In the genomic region with DNA sequence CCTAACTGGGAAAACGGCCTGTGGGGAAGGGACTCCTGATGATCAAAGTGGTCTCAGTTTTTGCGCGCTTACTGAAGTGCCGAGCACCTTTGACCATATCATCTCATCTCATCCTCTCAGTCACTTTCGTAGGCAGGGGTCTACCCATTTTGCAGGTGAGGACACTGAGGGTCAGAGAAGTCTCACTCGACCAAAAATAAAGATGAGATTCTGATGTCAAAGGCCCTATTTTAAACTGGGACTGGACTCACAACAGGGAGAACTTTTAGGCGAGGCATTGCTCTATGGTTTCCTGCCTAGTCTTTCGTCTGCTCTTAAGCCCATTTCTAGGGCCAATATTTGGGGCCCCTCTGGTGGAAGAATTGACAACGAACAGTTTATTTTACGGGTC, we compare ENCODE assay signal across 26 cellular contexts. TPM values are rescaled to one million over a fixed set of nuclear protein-coding genes. Genes with fewer than 3 reads are reported as not detected.
DNase-seq lines count a peak whose midpoint lies in the region; ATAC-seq and TF ChIP-seq lines count a peak whose summit lies in the region.
"Had no signal": no experiment of that assay in that cellular context is flagged by ENCODE, and none has a peak within 500 bp of the region (broad histone marks: within the 10 kb centered on the region; RNA-seq: fewer than 3 reads in every experiment).

No MANE protein-coding gene starts in this region.

- H3K4me1 ChIP-seq in H9 (ENCODE audit: insufficient read depth, low read length) (no peaks in the 10 kb centered on the region), iPS-15b (ENCODE audit: control insufficient read depth, insufficient read depth, low read length) (no peaks in the 10 kb centered on the region), suprapubic skin (peaks cover 11% of the 10 kb centered on the region)
- H3K4me1 ChIP-seq in effector memory CD4-positive, alpha-beta T cell (ENCODE audit: control insufficient read depth, insufficient read depth, low read length, poor library complexity, severe bottlenecking) = no peaks in the 10 kb centered on the region

- no peak overlapping the region for H3K56ac ChIP-seq in H9 (ENCODE audit: insufficient read length, low read depth, low read length)

- H2BK20ac ChIP-seq in H9 (ENCODE audit: low read depth, low read length, poor library complexity, severe bottlenecking) = no peak overlapping the region

- H3K79me1 ChIP-seq in H9 (ENCODE audit: insufficient read depth, low read depth, low read length, poor library complexity, severe bottlenecking) = no peaks in the 10 kb centered on the region

- H3K79me2 ChIP-seq in H9 (ENCODE audit: insufficient read depth, low read length) = no peaks in the 10 kb centered on the region

- H3K4me2 ChIP-seq in H9 (ENCODE audit: insufficient read depth, insufficient read length, low read length) = no peak overlapping the region

- H4K91ac ChIP-seq in H9 (ENCODE audit: insufficient read length, low read depth, low read length) = no peak overlapping the region

- peak overlapping the region; percentile 43 for H3K4me3 ChIP-seq in iPS-15b (ENCODE audit: low read depth, low read length)
- H3K4me3 ChIP-seq in suprapubic skin = peak overlapping the region; percentile 53
- no peak overlapping the region for H3K4me3 ChIP-seq in effector memory CD4-positive, alpha-beta T cell (ENCODE audit: insufficient read depth, low read depth, low read length, poor library complexity, severe bottlenecking)
- H3K4me3 ChIP-seq: SK-N-MC had no signal

- no CpG with 5 or more reads among the region's 10 CpGs for WGBS in H9 (ENCODE audit: extremely low coverage, insufficient read length, low lambda C conversion rate)
- WGBS in suprapubic skin = 75% methylated on average over 10 of the region's 10 CpGs

- ATAC-seq in WTC11 (no peak), GM21786 (IDR thresholded peaks at IDR 0.05; ENCODE audit: unreplicated experiment) (no peak)
- no peak for ATAC-seq in activated CD4-positive, alpha-beta T cell treated with anti-CD3 and anti-CD28 coated beads for 36 hours
- ATAC-seq: HCT116; left lobe of liver; stimulated activated naive B cell treated with anti-CD40 and anti-IgM and Interleukin-4, amounts not matched to agents 10 μg/mL and 1 μg/mL and 100 μg/mL, for 72 hours had no signal

- H3K9me3 ChIP-seq in H9 (ENCODE audit: control insufficient read depth, low read depth, low read length) = no peaks in the 10 kb centered on the region
- no peaks in the 10 kb centered on the region for H3K9me3 ChIP-seq in iPS-15b (ENCODE audit: control insufficient read depth, insufficient read depth, low read length)
- no peaks in the 10 kb centered on the region for H3K9me3 ChIP-seq in suprapubic skin
- no peaks in the 10 kb centered on the region for H3K9me3 ChIP-seq in effector memory CD4-positive, alpha-beta T cell (ENCODE audit: control insufficient read depth, low read length)

- POLR2A ChIA-PET in WTC11 (lab: Charles Lee) = no interaction called here
- POLR2A ChIA-PET in activated CD4-positive, alpha-beta T cell treated with anti-CD3 and anti-CD28 coated beads for 36 hours (lab: Charles Lee) = interaction anchor here (0.6 kb wide), 1 partner anchor 14 kb away, joined by 3 read pairs; no protein-coding TSS in a partner anchor

- peak overlapping the region; percentile 50 to 60 for H3K4me3 Mint-ChIP-seq in H9
- H3K4me3 Mint-ChIP-seq in WTC11 = peak overlapping the region; percentile 29; the same call in 1 of the 2 replicates
- H3K4me3 Mint-ChIP-seq in activated CD4-positive, alpha-beta T cell treated with anti-CD3 and anti-CD28 coated beads for 36 hours = no peak overlapping the region
- H3K4me3 Mint-ChIP-seq: stimulated activated naive B cell treated with anti-CD40 and anti-IgM and Interleukin-4, amounts not matched to agents 10 μg/mL and 1 μg/mL and 100 μg/mL, for 72 hours; T-helper 1 cell treated with Interleukin-12 subunit alpha and Interleukin-12 subunit beta and Interleukin-4 antibody, amounts not matched to agents 30 μg/mL and 1 μg/mL, for 36 hours had no signal

- H3K4me1 Mint-ChIP-seq in H9 (peaks cover 3 to 11% of the 10 kb centered on the region in 2 experiments; a peak in 3 of 4 replicates), WTC11 (peaks cover 3% of the 10 kb centered on the region)
- H3K4me1 Mint-ChIP-seq in activated CD4-positive, alpha-beta T cell treated with anti-CD3 and anti-CD28 coated beads for 36 hours = no peaks in the 10 kb centered on the region
- H3K4me1 Mint-ChIP-seq: stimulated activated naive B cell treated with anti-CD40 and anti-IgM and Interleukin-4, amounts not matched to agents 10 μg/mL and 1 μg/mL and 100 μg/mL, for 72 hours had no signal

- H3K18ac ChIP-seq in H9 (ENCODE audit: insufficient read length, low read depth, low read length) = no peak overlapping the region

- H3K9me3 Mint-ChIP-seq in H9 (peaks cover 0 to 2% of the 10 kb centered on the region in 2 experiments; a peak in 1 of 5 replicates), WTC11 (no peaks in the 10 kb centered on the region)
- H3K9me3 Mint-ChIP-seq in activated CD4-positive, alpha-beta T cell treated with anti-CD3 and anti-CD28 coated beads for 36 hours (ENCODE audit: low read depth) = no peaks in the 10 kb centered on the region
- H3K9me3 Mint-ChIP-seq: T-helper 1 cell treated with Interleukin-12 subunit alpha and Interleukin-12 subunit beta and Interleukin-4 antibody, amounts not matched to agents 30 μg/mL and 1 μg/mL, for 36 hours had no signal

- H2BK5ac ChIP-seq in H9 (ENCODE audit: insufficient read length, low read length) = no peak overlapping the region

- H3K27ac ChIP-seq in H9 (ENCODE audit: insufficient read length, low read depth, low read length) = no peak overlapping the region
- no peak overlapping the region for H3K27ac ChIP-seq in suprapubic skin
- H3K27ac ChIP-seq in effector memory CD4-positive, alpha-beta T cell (ENCODE audit: insufficient read depth, low read length, poor library complexity, severe bottlenecking) = no peak overlapping the region
- H3K27ac ChIP-seq: brain microvascular endothelial cell, HL-60, RWPE1, SK-N-MC had no signal

- intact Hi-C loops in activated CD4-positive, alpha-beta T cell treated with anti-CD3 and anti-CD28 coated beads for 36 hours (cut with DNase I, micrococcal nuclease) = no loop called here

- H2AK5ac ChIP-seq in H9 (ENCODE audit: insufficient read length, low read length) = no peak overlapping the region

- no peak for TF ChIP-seq CTCF in H9 (conservative IDR thresholded peaks at IDR 0.05)
- no peak for TF ChIP-seq CTCF in WTC11 (IDR thresholded peaks at IDR 0.05)
- no peak for TF ChIP-seq CTCF in suprapubic skin (IDR thresholded peaks at IDR 0.05)

- CTCF ChIA-PET in WTC11 (lab: Charles Lee) = interaction anchor here (0.7 to 1.2 kb wide), 2 partner anchors 44 to 58 kb away, joined by 4 to 5 read pairs; no protein-coding TSS in a partner anchor
- CTCF ChIA-PET in activated CD4-positive, alpha-beta T cell treated with anti-CD3 and anti-CD28 coated beads for 36 hours (lab: Charles Lee) = no interaction called here

- H2BK120ac ChIP-seq in H9 (ENCODE audit: low read depth, low read length, poor library complexity, severe bottlenecking) = no peak overlapping the region

- no peak overlapping the region for H3T11ph ChIP-seq in H9 (ENCODE audit: low read length)

- no peak overlapping the region for H3K27ac Mint-ChIP-seq in H9
- H3K27ac Mint-ChIP-seq in WTC11 = no peak overlapping the region
- no peak overlapping the region for H3K27ac Mint-ChIP-seq in activated CD4-positive, alpha-beta T cell treated with anti-CD3 and anti-CD28 coated beads for 36 hours
- H3K27ac Mint-ChIP-seq: T-helper 1 cell treated with Interleukin-12 subunit alpha and Interleukin-12 subunit beta and Interleukin-4 antibody, amounts not matched to agents 30 μg/mL and 1 μg/mL, for 36 hours had no signal

- H3K36me3 ChIP-seq in iPS-15b (ENCODE audit: control insufficient read depth, insufficient read depth, low read length) (no peaks in the 10 kb centered on the region), suprapubic skin (no peaks in the 10 kb centered on the region)
- no peaks in the 10 kb centered on the region for H3K36me3 ChIP-seq in effector memory CD4-positive, alpha-beta T cell (ENCODE audit: control insufficient read depth, insufficient read depth, low read length)
- H3K36me3 ChIP-seq: brain microvascular endothelial cell had no signal

- H3K27me3 ChIP-seq in H9 (ENCODE audit: insufficient read depth, low read length) (peaks cover 13% of the 10 kb centered on the region; the same call in 1 of the 2 replicates), iPS-15b (ENCODE audit: control insufficient read depth, insufficient read depth, low read length) (peaks cover 45% of the 10 kb centered on the region), suprapubic skin (peaks cover 34% of the 10 kb centered on the region)
- H3K27me3 ChIP-seq in effector memory CD4-positive, alpha-beta T cell (replicated peaks; ENCODE audit: control insufficient read depth, insufficient read depth, low read length, poor library complexity, severe bottlenecking) = peaks cover 5% of the 10 kb centered on the region

- TF ChIP-seq EP300 in suprapubic skin (IDR thresholded peaks at IDR 0.05) = no peak

- H3K9ac ChIP-seq in H9 (ENCODE audit: extremely low read depth, insufficient read length, low read length) (no peak overlapping the region), iPS-15b (ENCODE audit: low read depth, low read length) (no peak overlapping the region)

- H3K27me3 Mint-ChIP-seq in H9 (ENCODE audit: low read depth) (peaks cover 76% of the 10 kb centered on the region), WTC11 (ENCODE audit: low read depth) (peaks cover 57% of the 10 kb centered on the region)
- peaks cover 42% of the 10 kb centered on the region for H3K27me3 Mint-ChIP-seq in activated CD4-positive, alpha-beta T cell treated with anti-CD3 and anti-CD28 coated beads for 36 hours

- H3K14ac ChIP-seq in H9 (ENCODE audit: insufficient read depth, low read length) = no peak overlapping the region

- no peak for TF ChIP-seq POLR2A in suprapubic skin (IDR thresholded peaks at IDR 0.05)

- DNase-seq in H9 (no peak), WTC11 (ENCODE audit: low spot score) (no peak), suprapubic skin (ENCODE audit: low spot score in 2 of 2) (no peak)
- DNase-seq in effector memory CD4-positive, alpha-beta T cell = no peak
- no peak for DNase-seq in activated CD4-positive, alpha-beta T cell treated with anti-CD3 and anti-CD28 coated beads for 36 hours
- DNase-seq: activated CD4-positive, alpha-beta T cell treated with anti-CD3 and anti-CD28 coated beads for 48 hours; activated naive CD4-positive, alpha-beta T cell; activated T-cell treated with anti-CD3 and anti-CD28 coated beads, Interleukin-2, amount 50 U/mL, for 48 hours; brain microvascular endothelial cell; cortex of kidney; DND-41; IMR-90; NCI-H2081; NCI-H226; stimulated activated CD4-positive, alpha-beta T cell treated with anti-CD3 and anti-CD28 coated beads, Interleukin-4, amount 100 ng/mL, for 24 hours; stimulated activated naive B cell treated with anti-CD40 and anti-IgM and Interleukin-4, amounts not matched to agents 10 μg/mL and 1 μg/mL and 100 μg/mL, for 72 hours had no signal

- no peak overlapping the region for H3K23ac ChIP-seq in H9 (ENCODE audit: insufficient read length, low read depth, low read length)

- no peak overlapping the region for H2AFZ ChIP-seq in H9 (ENCODE audit: low read length)

- no peak overlapping the region for H4K8ac ChIP-seq in H9 (replicated peaks; ENCODE audit: insufficient read length, low read depth, low read length)

- no peak overlapping the region for H2BK12ac ChIP-seq in H9 (ENCODE audit: insufficient read length, low read depth, low read length)

- no peak overlapping the region for H4K5ac ChIP-seq in H9 (ENCODE audit: insufficient read length, low read depth, low read length)

- no peak overlapping the region for H3K4ac ChIP-seq in H9 (ENCODE audit: low read depth, low read length)

- no peaks in the 10 kb centered on the region for H4K20me1 ChIP-seq in H9 (ENCODE audit: control insufficient read depth, insufficient read depth, insufficient read length)

- H3K36me3 Mint-ChIP-seq in H9 (ENCODE audit: insufficient read depth in 1 of 3, low read depth in 3 of 3) (no peaks in the 10 kb centered on the region), WTC11 (no peaks in the 10 kb centered on the region)
- no peaks in the 10 kb centered on the region for H3K36me3 Mint-ChIP-seq in activated CD4-positive, alpha-beta T cell treated with anti-CD3 and anti-CD28 coated beads for 36 hours (ENCODE audit: low read depth)
- H3K36me3 Mint-ChIP-seq: stimulated activated naive B cell treated with anti-CD40 and anti-IgM and Interleukin-4, amounts not matched to agents 10 μg/mL and 1 μg/mL and 100 μg/mL, for 72 hours had no signal

- H2BK15ac ChIP-seq in H9 (ENCODE audit: low read depth, low read length) = no peak overlapping the region

- H3K23me2 ChIP-seq in H9 (ENCODE audit: insufficient read length, low read depth, low read length, poor library complexity, severe bottlenecking) = peaks cover 5% of the 10 kb centered on the region

RNA-seq across cellular contexts. Expression of a gene that starts 0.8 kb away (rescaled TPM):
- total RNA-seq in H9 (2021) (1.5 and 1.9 TPM in 2 replicates), WTC11 (2021) (0.85 to 1.5 TPM (median 1.1 TPM) in 3 replicates), suprapubic skin (1 to 10 TPM; 4.3 to 7.9 (median 6.2) TPM)
- not detected for total RNA-seq in activated CD4-positive, alpha-beta T cell treated with anti-CD3 and anti-CD28 coated beads for 36 hours
- total RNA-seq: IMR-90, M059J, osteoblast had no signal
